Comparison of ENCODE assay signal across 30 cellular contexts in the genomic region with DNA sequence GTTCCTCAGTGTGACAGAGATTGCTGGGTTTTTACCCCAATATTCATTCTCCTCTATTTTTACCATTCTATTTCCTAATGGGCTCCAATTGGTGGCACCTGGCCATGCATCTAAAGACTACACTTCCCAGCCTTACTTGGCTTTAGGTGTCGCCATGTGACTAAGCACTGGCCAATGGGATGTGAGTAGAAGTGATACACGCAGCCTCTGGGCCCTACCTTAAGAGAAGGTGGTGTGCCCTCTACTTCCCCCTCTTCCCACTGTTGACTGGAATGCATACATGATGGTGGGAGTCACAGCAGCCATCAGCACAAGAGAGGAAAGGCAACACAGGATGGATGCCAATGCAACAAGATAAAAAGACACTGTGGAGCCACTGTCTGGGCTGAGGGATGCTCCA. TPM values are rescaled to one million over a fixed set of nuclear protein-coding genes. Genes with fewer than 3 reads are reported as not detected.
"Had no signal": no experiment of that assay in that cellular context is flagged by ENCODE, and none has a peak within 500 bp of the region (broad histone marks: within the 10 kb centered on the region; RNA-seq: fewer than 3 reads in every experiment).

No MANE protein-coding gene starts in this region.

- H3K36me3 ChIP-seq: adrenal gland, breast epithelium, Peyer's patch, SJSA1 had no signal

- ATAC-seq: activated CD4-positive, alpha-beta T cell treated with anti-CD3 and anti-CD28 coated beads for 36 hours; activated CD4-positive, CD25-positive, alpha-beta regulatory T cell treated with anti-CD3 and anti-CD28 coated beads, Interleukin-2, amount 50 U/mL, for 24 hours; activated naive CD4-positive, alpha-beta T cell treated with anti-CD3 and anti-CD28 coated beads, Interleukin-2, amount 50 U/mL, for 72 hours; activated T-cell treated with anti-CD3 and anti-CD28 coated beads, Interleukin-2, amount 50 U/mL, for 4 hours; body of pancreas; PC-3 had no signal

- H3K4me3 ChIP-seq: adrenal gland, body of pancreas, breast epithelium, Peyer's patch, SJSA1 had no signal

- H3K27ac ChIP-seq: adrenal gland, body of pancreas, breast epithelium, Peyer's patch, SJSA1 had no signal

- H3K9me3 ChIP-seq: adrenal gland, body of pancreas, breast epithelium, Peyer's patch, SJSA1, SK-N-SH had no signal

- DNase-seq: activated CD4-positive, alpha-beta T cell treated with anti-CD3 and anti-CD28 coated beads for 36 hours; activated CD4-positive, alpha-beta T cell treated with anti-CD3 and anti-CD28 coated beads, Interleukin-2, amount 10 ng/mL, durations not matched to agents 7 days and 5 days; activated CD4-positive, alpha-beta T cell treated with anti-CD3 and anti-CD28 coated beads, Interleukin-2, amount 50 U/mL, for 48 hours; activated gamma-delta T cell treated with Interleukin-2 at 50 U/mL for 16 hours; activated naive CD4-positive, alpha-beta T cell treated with anti-CD3 and anti-CD28 coated beads for 36 hours; activated T-cell treated with anti-CD3 and anti-CD28 coated beads for 4 hours; activated T-cell treated with anti-CD3 and anti-CD28 coated beads, Interleukin-2, amount 50 U/mL, for 4 hours; body of pancreas; caudate nucleus; NCI-H1105; NCI-H1417 treated with DMSO at 0.1 percent for 48 hours; NCI-H187 treated with DMSO at 0.1 percent for 48 hours; NCI-H2081; NCI-H226; NCI-H446 treated with DMSO at 0.1 percent for 48 hours; NK-92 treated with Interleukin-12 subunit alpha and Interleukin-12 subunit beta, amount 100 ng/mL, for 24 hours; PC-3; Peyer's patch; RPMI8226; SHP77 treated with DMSO at 0.1 percent for 48 hours; SK-N-SH had no signal

- H3K4me1 ChIP-seq: adrenal gland, body of pancreas, breast epithelium, SJSA1 had no signal

- H3K9ac ChIP-seq: SK-N-SH had no signal

- H3K4me2 ChIP-seq: SK-N-SH had no signal

- FAIRE-seq: astrocyte, TTC549 had no signal

- H3K27me3 ChIP-seq: body of pancreas had no signal

RNA-seq across cellular contexts. Expression of gene OLIG2, which starts 11.4 kb away (rescaled TPM):
- total RNA-seq: activated CD4-positive, alpha-beta T cell treated with anti-CD3 and anti-CD28 coated beads for 36 hours; activated CD4-positive, alpha-beta T cell treated with anti-CD3 and anti-CD28 coated beads, Interleukin-2, amount 10 ng/mL, durations not matched to agents 7 days and 5 days; activated naive CD4-positive, alpha-beta T cell treated with anti-CD3 and anti-CD28 coated beads for 36 hours; activated naive CD4-positive, alpha-beta T cell treated with anti-CD3 and anti-CD28 coated beads, Interleukin-2, amount 50 U/mL, for 72 hours; activated T-cell treated with anti-CD3 and anti-CD28 coated beads, Interleukin-2, amount 50 U/mL, for 4 hours; activated T-helper 1 cell treated with anti-CD3 and anti-CD28 coated beads, Interleukin-12 subunit alpha, Interleukin-12 subunit beta, Interleukin-2, Interleukin-4 antibody, amounts not matched to agents 30 ng/mL and 10 ng/mL and 1 ng/mL, durations not matched to agents 14 hours and 24 hours and 36 hours; adrenal gland; body of pancreas; breast epithelium; M059J; PC-3; Peyer's patch; SJSA1 had no signal
- polyA plus RNA-seq: SK-N-SH had no signal

RNA-seq across cellular contexts. Expression of gene OLIG1, which starts 55.6 kb away (rescaled TPM):
- total RNA-seq: activated CD4-positive, alpha-beta T cell treated with anti-CD3 and anti-CD28 coated beads for 36 hours; activated CD4-positive, alpha-beta T cell treated with anti-CD3 and anti-CD28 coated beads, Interleukin-2, amount 10 ng/mL, durations not matched to agents 7 days and 5 days; activated naive CD4-positive, alpha-beta T cell treated with anti-CD3 and anti-CD28 coated beads for 36 hours; activated T-cell treated with anti-CD3 and anti-CD28 coated beads, Interleukin-2, amount 50 U/mL, for 4 hours; activated T-helper 1 cell treated with anti-CD3 and anti-CD28 coated beads, Interleukin-12 subunit alpha, Interleukin-12 subunit beta, Interleukin-2, Interleukin-4 antibody, amounts not matched to agents 30 ng/mL and 10 ng/mL and 1 ng/mL, durations not matched to agents 14 hours and 24 hours and 36 hours; astrocyte; body of pancreas; breast epithelium; M059J; PC-3; Peyer's patch; SJSA1 had no signal
- polyA plus RNA-seq: SK-N-SH had no signal
